Comparison of ENCODE assay signal across 30 cellular contexts in genomic region chr3:74348421-74348820, GRCh38.
"Had no signal": no experiment of that assay in that cellular context is flagged by ENCODE, and none has a peak within 500 bp of the region (broad histone marks: within the 10 kb centered on the region; RNA-seq: fewer than 3 reads in every experiment).

No MANE protein-coding gene starts in this region.

- H3K27me3 ChIP-seq: ascending aorta, breast epithelium, esophagus muscularis mucosa, gastroesophageal sphincter had no signal

- H3K9me3 ChIP-seq: ascending aorta, breast epithelium, esophagus muscularis mucosa, gastroesophageal sphincter had no signal

- H3K4me1 ChIP-seq: ascending aorta, breast epithelium had no signal

- FAIRE-seq: colon had no signal

- ATAC-seq: activated CD4-positive, alpha-beta T cell treated with anti-CD3 and anti-CD28 coated beads for 36 hours; activated CD8-positive, alpha-beta memory T cell treated with anti-CD3 and anti-CD28 coated beads, Interleukin-2, amount 10 ng/mL, durations not matched to agents 7 days and 5 days; activated CD8-positive, alpha-beta T cell treated with anti-CD3 and anti-CD28 coated beads, Interleukin-2, amount 10 ng/mL, durations not matched to agents 7 days and 5 days; activated naive CD4-positive, alpha-beta T cell treated with anti-CD3 and anti-CD28 coated beads, Interleukin-2, amount 50 U/mL, for 72 hours; activated T-cell treated with anti-CD3 and anti-CD28 coated beads, Interleukin-2, amount 50 U/mL, for 72 hours; effector memory CD8-positive, alpha-beta T cell; gastroesophageal sphincter; T-helper 17 cell had no signal

- H3K4me3 ChIP-seq: ascending aorta, breast epithelium, esophagus muscularis mucosa, gastroesophageal sphincter had no signal

- DNase-seq: activated CD4-positive, alpha-beta memory T cell treated with anti-CD3 and anti-CD28 coated beads for 36 hours; activated CD4-positive, alpha-beta T cell treated with anti-CD3 and anti-CD28 coated beads for 36 hours; activated CD4-positive, alpha-beta T cell treated with anti-CD3 and anti-CD28 coated beads, Interleukin-2, amount 10 ng/mL, durations not matched to agents 24 days and 14 days; activated CD4-positive, CD25-positive, alpha-beta regulatory T cell; activated CD4-positive, CD25-positive, alpha-beta regulatory T cell treated with anti-CD3 and anti-CD28 coated beads, Interleukin-2, amount 50 U/mL, for 72 hours; activated CD8-positive, alpha-beta memory T cell treated with anti-CD3 and anti-CD28 coated beads, Interleukin-2, amount 10 ng/mL, durations not matched to agents 7 days and 5 days; activated CD8-positive, alpha-beta memory T cell treated with anti-CD3 and anti-CD28 coated beads, Interleukin-2, amount 50 U/mL, for 48 hours; activated CD8-positive, alpha-beta T cell treated with anti-CD3 and anti-CD28 coated beads, Interleukin-2, amount 10 ng/mL, durations not matched to agents 7 days and 5 days; activated gamma-delta T cell; activated naive CD4-positive, alpha-beta T cell; activated naive CD4-positive, alpha-beta T cell treated with anti-CD3 and anti-CD28 coated beads, Interleukin-2, amount 10 ng/mL, durations not matched to agents 7 days and 5 days; activated naive CD8-positive, alpha-beta T cell treated with anti-CD3 and anti-CD28 coated beads, Interleukin-2, amount 10 ng/mL, durations not matched to agents 7 days and 5 days; activated T-cell treated with anti-CD3 and anti-CD28 coated beads for 4 hours; activated T-cell treated with anti-CD3 and anti-CD28 coated beads, Interleukin-2, amount 50 U/mL, for 24 hours; activated T-cell treated with anti-CD3 and anti-CD28 coated beads, Interleukin-2, amount 50 U/mL, for 72 hours; cortex of kidney; dermis blood vessel endothelial cell; effector CD4-positive, alpha-beta T cell; effector memory CD8-positive, alpha-beta T cell; erythroblast; foreskin melanocyte; T-helper 1 cell; T-helper 17 cell; T1000 had no signal

- H3K36me3 ChIP-seq: ascending aorta, breast epithelium, esophagus muscularis mucosa, gastroesophageal sphincter had no signal
